1 cellular context compared by ENCODE assay signal in genomic region chr4:135353008-135353407, GRCh38.
TF ChIP-seq lines count a peak whose summit lies in the region.

No MANE protein-coding gene starts in this region.

TF ChIP-seq in K562, 482 proteins besides CTCF, POLR2A, EP300 and RAD21 (continued from another document):
- TF ChIP-seq CHAMP1 (IDR thresholded peaks at IDR 0.05) (no peak), MAFF (IDR thresholded peaks at IDR 0.05; ENCODE audit: low read length) (peak; percentile 91), ZHX1 (conservative IDR thresholded peaks at IDR 0.05; ENCODE audit: low read length) (no peak), ZNF316 (IDR thresholded peaks at IDR 0.05) (peak; percentile 88), MAFG (tag; conservative IDR thresholded peaks at IDR 0.05) (peak; percentile 73), MEF2D (tag; conservative IDR thresholded peaks at IDR 0.05; ENCODE audit: low read depth) (no peak), PREB (CRISPR knock-in tag; IDR thresholded peaks at IDR 0.05) (no peak), C11orf30 (IDR thresholded peaks at IDR 0.05; ENCODE audit: low read depth) (peak; percentile 58; the same call in 1 of the 2 replicates), ZNF347 (CRISPR knock-in tag; IDR thresholded peaks at IDR 0.05; ENCODE audit: low read depth) (no peak), KAT2B (IDR thresholded peaks at IDR 0.05; ENCODE audit: low read depth, low read length) (no peak)
